ENCODE assay signal across 9 cellular contexts in genomic region chr22:46052331-46052771, GRCh38.
A peak's percentile ranks its signal among the peaks of the same experiment; 100 is the strongest.
DNase-seq lines count a peak whose midpoint lies in the region; ATAC-seq and TF ChIP-seq lines count a peak whose summit lies in the region.
"Had no signal": no experiment of that assay in that cellular context is flagged by ENCODE, and none has a peak within 500 bp of the region (broad histone marks: within the 10 kb centered on the region; RNA-seq: fewer than 3 reads in every experiment).

No MANE protein-coding gene starts in this region.

- no peaks in the 10 kb centered on the region for H3K9me3 ChIP-seq in IMR-90 (ENCODE audit: control insufficient read depth, insufficient read depth, low read length)
- no peaks in the 10 kb centered on the region for H3K9me3 ChIP-seq in smooth muscle cell (replicated peaks; ENCODE audit: low read depth)

- ATAC-seq in IMR-90 (ENCODE audit: low read depth) (no peak), left ventricle myocardium superior (no peak), HG02798 (IDR thresholded peaks at IDR 0.05; ENCODE audit: poor library complexity, unreplicated experiment) (no peak), HG03565 (IDR thresholded peaks at IDR 0.05; ENCODE audit: unreplicated experiment) (no peak)
- ATAC-seq in activated naive CD8-positive, alpha-beta T cell treated with anti-CD3 and anti-CD28 coated beads, Interleukin-2, amount 10 ng/mL, durations not matched to agents 7 days and 5 days (ENCODE audit: low read depth): no peak
- ATAC-seq in stimulated activated effector memory CD8-positive, alpha-beta T cell treated with anti-CD3 and anti-CD28 coated beads, Interleukin-12 subunit alpha, Interleukin-12 subunit beta, amount 100 ng/mL, for 72 hours: no peak

- DNase-seq in IMR-90 (no peak), left ventricle myocardium superior (peak; percentile 44), activated gamma-delta T cell treated with Interleukin-2 at 50 U/mL for 16 hours (no peak), smooth muscle cell (lab: John Stamatoyannopoulos, UW; ENCODE audit: unreplicated experiment) (no peak)
- peak; percentile 25 for DNase-seq in activated naive CD8-positive, alpha-beta T cell treated with anti-CD3 and anti-CD28 coated beads, Interleukin-2, amount 10 ng/mL, durations not matched to agents 7 days and 5 days
- DNase-seq in stimulated activated effector memory CD8-positive, alpha-beta T cell treated with anti-CD3 and anti-CD28 coated beads, Interleukin-12 subunit alpha, Interleukin-12 subunit beta, amount 100 ng/mL, for 72 hours (ENCODE audit: low spot score in 2 of 2): no peak
- DNase-seq: NCI-H1417 treated with DMSO at 0.1 percent for 48 hours had no signal

- TF ChIP-seq RAD21 in IMR-90 (IDR thresholded peaks at IDR 0.05; ENCODE audit: low read length): no peak

- H3K18ac ChIP-seq in IMR-90 (ENCODE audit: low read depth, low read length): no peak overlapping the region

- in situ Hi-C loops in IMR-90 (cut with MboI; ENCODE audit: low sequenced_read_pairs): no loop called here

- POLR2A ChIA-PET in IMR-90 (lab: Charles Lee; ENCODE audit: unreplicated experiment): no interaction called here
- POLR2A ChIA-PET in activated naive CD8-positive, alpha-beta T cell treated with anti-CD3 and anti-CD28 coated beads, Interleukin-2, amount 10 ng/mL, durations not matched to agents 7 days and 5 days (lab: Charles Lee): interaction anchor here (1.3 to 7.2 kb wide), 4 partner anchors 8 to 18 kb away, joined by 4 to 58 read pairs (median 21); no protein-coding TSS in a partner anchor

- peaks cover 7% of the 10 kb centered on the region; the same call in 1 of the 2 replicates for H3K9me1 ChIP-seq in IMR-90 (ENCODE audit: insufficient read depth, low read length)

- H3K9ac ChIP-seq in IMR-90 (ENCODE audit: low read depth, low read length): 0 out of 2 replicates have a peak overlapping the region, but pooled peaks have one; percentile 51
- no peak overlapping the region for H3K9ac ChIP-seq in smooth muscle cell (ENCODE audit: low read depth)

- no peak overlapping the region for H2BK5ac ChIP-seq in IMR-90 (ENCODE audit: low read depth, low read length, poor library complexity, severe bottlenecking)

- no peaks in the 10 kb centered on the region for H4K20me1 ChIP-seq in IMR-90 (ENCODE audit: insufficient read depth, low read length)
- H4K20me1 ChIP-seq in smooth muscle cell (ENCODE audit: low read depth): no peaks in the 10 kb centered on the region

- peak overlapping the region; percentile 83 for H2AK5ac ChIP-seq in IMR-90 (ENCODE audit: low read depth, low read length)

- H3K27ac ChIP-seq in IMR-90 (ENCODE audit: insufficient read depth, low read length) (peak overlapping the region; percentile 75; the same call in 1 of the 2 replicates), smooth muscle cell (ENCODE audit: low read depth) (no peak overlapping the region)

- peaks cover 24 to 61% of the 10 kb centered on the region in 2 experiments for H3K79me1 ChIP-seq in IMR-90 (ENCODE audit: low read depth in 1 of 2, low read length in 2 of 2)

- H3K27ac Mint-ChIP-seq in activated naive CD8-positive, alpha-beta T cell treated with anti-CD3 and anti-CD28 coated beads, Interleukin-2, amount 10 ng/mL, durations not matched to agents 7 days and 5 days: peak overlapping the region; percentile 93
- peak overlapping the region; percentile 91 for H3K27ac Mint-ChIP-seq in stimulated activated effector memory CD8-positive, alpha-beta T cell treated with anti-CD3 and anti-CD28 coated beads, Interleukin-12 subunit alpha, Interleukin-12 subunit beta, amount 100 ng/mL, for 72 hours

- H3K23ac ChIP-seq in IMR-90 (ENCODE audit: low read depth, low read length): peak overlapping the region; percentile 82; the same call in 1 of the 2 replicates

- no TSS peak for BruUV-seq in IMR-90 (replicated peaks; lab: Mats Ljungman, UMichigan)

- H4K5ac ChIP-seq in IMR-90 (ENCODE audit: low read depth, low read length): peak overlapping the region; percentile 51

- WGBS in IMR-90 (ENCODE audit: extremely low coverage in 2 of 2, insufficient read length in 1 of 2), 2 experiments: 80% methylated on average over 2 of the region's 6 CpGs; no CpG with 5 or more reads in 1 of the 2 experiments
- WGBS in smooth muscle cell (ENCODE audit: low lambda C conversion rate): 82% methylated on average over 6 of the region's 6 CpGs

- H2AFZ ChIP-seq in IMR-90 (replicated peaks; ENCODE audit: low read length, poor library complexity) (peak overlapping the region; percentile 92), smooth muscle cell (ENCODE audit: low read depth) (no peak overlapping the region)

- H3K36me3 Mint-ChIP-seq in activated naive CD8-positive, alpha-beta T cell treated with anti-CD3 and anti-CD28 coated beads, Interleukin-2, amount 10 ng/mL, durations not matched to agents 7 days and 5 days: no peaks in the 10 kb centered on the region
- H3K36me3 Mint-ChIP-seq in stimulated activated effector memory CD8-positive, alpha-beta T cell treated with anti-CD3 and anti-CD28 coated beads, Interleukin-12 subunit alpha, Interleukin-12 subunit beta, amount 100 ng/mL, for 72 hours: no peaks in the 10 kb centered on the region

- H3K4me2 ChIP-seq in IMR-90 (ENCODE audit: low read depth, low read length) (peak overlapping the region; percentile 75; the same call in 1 of the 2 replicates), smooth muscle cell (no peak overlapping the region)

- peak overlapping the region; percentile 96 for H2AK9ac ChIP-seq in IMR-90 (replicated peaks; ENCODE audit: low read depth, low read length, poor library complexity)

- H3K27me3 ChIP-seq in IMR-90 (ENCODE audit: control insufficient read depth, insufficient read depth, low read length): no peaks in the 10 kb centered on the region
- H3K27me3 ChIP-seq in smooth muscle cell (ENCODE audit: low read depth): no peaks in the 10 kb centered on the region

- no peaks in the 10 kb centered on the region for H3F3A ChIP-seq in smooth muscle cell (ENCODE audit: low read depth)

- peak overlapping the region; percentile 84 to 86 for H4K8ac ChIP-seq in IMR-90 (ENCODE audit: low read depth in 2 of 2, low read length in 2 of 2)

- no peaks in the 10 kb centered on the region for H3K79me2 ChIP-seq in smooth muscle cell (ENCODE audit: low read depth)

- H3K4me3 ChIP-seq in IMR-90 (ENCODE audit: insufficient read depth, low read depth, low read length): no peak overlapping the region
- no peak overlapping the region for H3K4me3 ChIP-seq in smooth muscle cell

- H3K4me1 ChIP-seq in IMR-90 (ENCODE audit: control insufficient read depth, insufficient read depth, low read length) (peaks cover 21% of the 10 kb centered on the region), smooth muscle cell (ENCODE audit: low read depth) (no peaks in the 10 kb centered on the region)

- H3K56ac ChIP-seq in IMR-90 (ENCODE audit: extremely low read depth, insufficient read depth, low read length): no peak overlapping the region

- H4K91ac ChIP-seq in IMR-90 (ENCODE audit: insufficient read depth, low read depth, low read length): peak overlapping the region; percentile 63

- dilution Hi-C loops in IMR-90 (cut with HindIII; ENCODE audit: low sequenced_read_pairs, unreplicated experiment): no loop called here

- 0 out of 2 replicates have a peak overlapping the region, but pooled peaks have one; percentile 19 for H2BK120ac ChIP-seq in IMR-90 (ENCODE audit: low read depth, low read length)

- no peaks in the 10 kb centered on the region for H3K9me3 Mint-ChIP-seq in activated naive CD8-positive, alpha-beta T cell treated with anti-CD3 and anti-CD28 coated beads, Interleukin-2, amount 10 ng/mL, durations not matched to agents 7 days and 5 days
- H3K9me3 Mint-ChIP-seq in stimulated activated effector memory CD8-positive, alpha-beta T cell treated with anti-CD3 and anti-CD28 coated beads, Interleukin-12 subunit alpha, Interleukin-12 subunit beta, amount 100 ng/mL, for 72 hours: no peaks in the 10 kb centered on the region

- H2BK20ac ChIP-seq in IMR-90 (ENCODE audit: low read depth, low read length): no peak overlapping the region

- H3K27me3 Mint-ChIP-seq in activated naive CD8-positive, alpha-beta T cell treated with anti-CD3 and anti-CD28 coated beads, Interleukin-2, amount 10 ng/mL, durations not matched to agents 7 days and 5 days: no peaks in the 10 kb centered on the region

- intact Hi-C loops in IMR-90 (cut with micrococcal nuclease): no loop called here
- intact Hi-C loops in left ventricle myocardium superior (cut with micrococcal nuclease): no loop called here

- CTCF ChIA-PET in IMR-90 (lab: Yijun Ruan, JAX): no interaction called here

- peaks cover 20% of the 10 kb centered on the region for H3K4me1 Mint-ChIP-seq in activated naive CD8-positive, alpha-beta T cell treated with anti-CD3 and anti-CD28 coated beads, Interleukin-2, amount 10 ng/mL, durations not matched to agents 7 days and 5 days
- H3K4me1 Mint-ChIP-seq in stimulated activated effector memory CD8-positive, alpha-beta T cell treated with anti-CD3 and anti-CD28 coated beads, Interleukin-12 subunit alpha, Interleukin-12 subunit beta, amount 100 ng/mL, for 72 hours: no peaks in the 10 kb centered on the region

- peak overlapping the region; percentile 88; the same call in 1 of the 2 replicates for H3K14ac ChIP-seq in IMR-90 (replicated peaks; ENCODE audit: low read depth, low read length)

- TF ChIP-seq CTCF in IMR-90 (conservative IDR thresholded peaks at IDR 0.05; ENCODE audit: low read depth, low read length) (no peak), smooth muscle cell (IDR thresholded peaks at IDR 0.05; ENCODE audit: borderline replicate concordance, insufficient read depth, poor library complexity, severe bottlenecking) (no peak)

- H3K36me3 ChIP-seq in IMR-90 (ENCODE audit: control insufficient read depth, insufficient read depth, low read length) (peaks cover 7% of the 10 kb centered on the region; the same call in 1 of the 2 replicates), smooth muscle cell (ENCODE audit: low read depth) (no peaks in the 10 kb centered on the region)

- H3K4ac ChIP-seq in IMR-90 (ENCODE audit: low read depth, low read length): peak overlapping the region; percentile 74

- peak overlapping the region; percentile 93 for H3K4me3 Mint-ChIP-seq in activated naive CD8-positive, alpha-beta T cell treated with anti-CD3 and anti-CD28 coated beads, Interleukin-2, amount 10 ng/mL, durations not matched to agents 7 days and 5 days
- H3K4me3 Mint-ChIP-seq in stimulated activated effector memory CD8-positive, alpha-beta T cell treated with anti-CD3 and anti-CD28 coated beads, Interleukin-12 subunit alpha, Interleukin-12 subunit beta, amount 100 ng/mL, for 72 hours: peak overlapping the region; percentile 74

- no peak for TF ChIP-seq POLR2A in IMR-90 (IDR thresholded peaks at IDR 0.05; ENCODE audit: low read depth, low read length)

- no peak overlapping the region for H2BK15ac ChIP-seq in IMR-90 (ENCODE audit: low read depth, low read length)

Comparison
In these comparisons a context has a peak if more than half of its experiments do, and no peak if none do; other contexts are left out.
1. DNase-seq: peak in activated naive CD8-positive, alpha-beta T cell treated with anti-CD3 and anti-CD28 coated beads, Interleukin-2, amount 10 ng/mL, durations not matched to agents 7 days and 5 days (single experiment) and left ventricle myocardium superior (single experiment); none in IMR-90 (single experiment), stimulated activated effector memory CD8-positive, alpha-beta T cell treated with anti-CD3 and anti-CD28 coated beads, Interleukin-12 subunit alpha, Interleukin-12 subunit beta, amount 100 ng/mL, for 72 hours (0 of 2), activated gamma-delta T cell treated with Interleukin-2 at 50 U/mL for 16 hours (single experiment) and smooth muscle cell (single experiment).